Comparison of ENCODE assay signal across 25 cellular contexts in the genomic region with DNA sequence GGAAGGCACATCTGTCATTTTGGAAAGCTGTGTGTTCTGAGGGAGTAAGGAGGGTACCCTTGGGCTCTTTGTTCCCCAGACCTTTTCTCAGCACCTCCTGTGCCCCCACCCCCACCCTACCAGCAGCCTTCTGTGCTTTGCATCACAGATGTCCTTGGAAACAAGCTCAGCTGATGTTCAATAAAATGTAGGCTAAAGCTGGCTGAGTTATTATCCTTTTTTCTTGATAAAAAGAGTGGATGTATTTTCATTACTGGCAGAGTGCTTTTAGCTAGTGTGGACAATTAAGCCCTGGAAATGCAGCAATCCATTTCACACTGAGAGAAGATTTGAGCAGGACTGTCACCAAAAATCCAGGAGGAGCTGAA.
"Had no signal": no experiment of that assay in that cellular context is flagged by ENCODE, and none has a peak within 500 bp of the region (broad histone marks: within the 10 kb centered on the region; RNA-seq: fewer than 3 reads in every experiment).

No MANE protein-coding gene starts in this region.

- H3K36me3 ChIP-seq: colonic mucosa, stomach, tibial artery, upper lobe of right lung had no signal

- H3K9me3 ChIP-seq: colonic mucosa, psoas muscle, stomach, tibial artery, upper lobe of right lung had no signal

- H3K4me2 ChIP-seq: smooth muscle cell had no signal

- H3K27ac Mint-ChIP-seq: activated naive CD8-positive, alpha-beta T cell; activated T-cell treated with anti-CD3 and anti-CD28 coated beads, Interleukin-2, amount 50 U/mL, for 72 hours; naive thymus-derived CD4-positive, alpha-beta T cell; stimulated activated naive B cell treated with anti-CD40 and anti-IgM and Interleukin-4, amounts not matched to agents 10 μg/mL and 1 μg/mL and 100 μg/mL, for 72 hours; T-helper 2 cell treated with Interferon-gamma antibody and Interleukin-4, amounts not matched to agents 5 μg/mL and 100 μg/mL, for 36 hours had no signal

- FAIRE-seq: frontal cortex, keratinocyte had no signal

- H3K36me3 Mint-ChIP-seq: stimulated activated naive B cell treated with anti-CD40 and anti-IgM and Interleukin-4, amounts not matched to agents 10 μg/mL and 1 μg/mL and 100 μg/mL, for 72 hours had no signal

- H3K79me2 ChIP-seq: parathyroid adenoma had no signal

- H3K27me3 ChIP-seq: colonic mucosa, stomach, upper lobe of right lung had no signal

- H3K4me3 ChIP-seq: colonic mucosa, psoas muscle, smooth muscle cell, stomach, tibial artery, upper lobe of right lung had no signal

- H3K4me1 ChIP-seq: colonic mucosa, psoas muscle, stomach, tibial artery, upper lobe of right lung had no signal

- ATAC-seq: activated T-cell treated with anti-CD3 and anti-CD28 coated beads, Interleukin-2, amount 50 U/mL, for 72 hours; left cardiac atrium; left ventricle myocardium superior; naive thymus-derived CD4-positive, alpha-beta T cell; stimulated activated naive B cell treated with anti-CD40 and anti-IgM and Interleukin-4, amounts not matched to agents 10 μg/mL and 1 μg/mL and 100 μg/mL, for 72 hours; upper lobe of right lung had no signal

- H3K9ac ChIP-seq: parathyroid adenoma had no signal

- H3K27ac ChIP-seq: colonic mucosa, parathyroid adenoma, psoas muscle, stomach, tibial artery, upper lobe of right lung had no signal

- H3K4me1 Mint-ChIP-seq: naive thymus-derived CD4-positive, alpha-beta T cell; stimulated activated naive B cell treated with anti-CD40 and anti-IgM and Interleukin-4, amounts not matched to agents 10 μg/mL and 1 μg/mL and 100 μg/mL, for 72 hours had no signal

- DNase-seq: activated CD4-positive, alpha-beta T cell treated with anti-CD3 and anti-CD28 coated beads for 4 hours; activated CD4-positive, alpha-beta T cell treated with anti-CD3 and anti-CD28 coated beads, Interleukin-2, amount 50 U/mL, for 4 hours; activated naive CD4-positive, alpha-beta T cell; activated T-cell treated with anti-CD3 and anti-CD28 coated beads for 4 hours; activated T-cell treated with anti-CD3 and anti-CD28 coated beads, Interleukin-2, amount 50 U/mL, for 72 hours; colonic mucosa; effector CD8-positive, alpha-beta T cell; left cardiac atrium; left ventricle myocardium superior; naive thymus-derived CD4-positive, alpha-beta T cell; occipital lobe; psoas muscle; stimulated activated CD4-positive, alpha-beta T cell treated with anti-CD3 and anti-CD28 coated beads, Interleukin-15, amount 100 ng/mL, for 24 hours; stimulated activated CD4-positive, alpha-beta T cell treated with anti-CD3 and anti-CD28 coated beads, Interleukin-2, amount 100 ng/mL, for 24 hours; stimulated activated naive B cell treated with anti-CD40 and anti-IgM and Interleukin-4, amounts not matched to agents 10 μg/mL and 1 μg/mL and 100 μg/mL, for 72 hours; stomach; tibial artery; upper lobe of right lung had no signal

- H3K9me3 Mint-ChIP-seq: neural crest cell; stimulated activated naive B cell treated with anti-CD40 and anti-IgM and Interleukin-4, amounts not matched to agents 10 μg/mL and 1 μg/mL and 100 μg/mL, for 72 hours; T-helper 2 cell treated with Interferon-gamma antibody and Interleukin-4, amounts not matched to agents 5 μg/mL and 100 μg/mL, for 36 hours had no signal

- H3K4me3 Mint-ChIP-seq: activated naive CD8-positive, alpha-beta T cell; activated T-cell treated with anti-CD3 and anti-CD28 coated beads, Interleukin-2, amount 50 U/mL, for 72 hours; naive thymus-derived CD4-positive, alpha-beta T cell; neural crest cell; stimulated activated naive B cell treated with anti-CD40 and anti-IgM and Interleukin-4, amounts not matched to agents 10 μg/mL and 1 μg/mL and 100 μg/mL, for 72 hours; T-helper 2 cell treated with Interferon-gamma antibody and Interleukin-4, amounts not matched to agents 5 μg/mL and 100 μg/mL, for 36 hours had no signal

- H2AFZ ChIP-seq: parathyroid adenoma had no signal
